ENCODE assay signal across 21 cellular contexts in genomic region chr10:22219308-22219707, GRCh38. TPM values are rescaled to one million over a fixed set of nuclear protein-coding genes. Genes with fewer than 3 reads are reported as not detected.
DNase-seq lines count a peak whose midpoint lies in the region; ATAC-seq, FAIRE-seq and TF ChIP-seq lines count a peak whose summit lies in the region.
"Had no signal": no experiment of that assay in that cellular context is flagged by ENCODE, and none has a peak within 500 bp of the region (broad histone marks: within the 10 kb centered on the region; RNA-seq: fewer than 3 reads in every experiment).

No MANE protein-coding gene starts in this region.

- in situ Hi-C loops in GM12878 (cut with MboI), result no loop called here

- no peaks in the 10 kb centered on the region for H3K36me3 ChIP-seq in GM12878 (ENCODE audit: control insufficient read depth in 2 of 2, insufficient read depth in 2 of 2, low read length in 1 of 2)
- H3K36me3 ChIP-seq: HAP-1, left ventricle myocardium inferior, upper lobe of right lung had no signal

- peaks cover 6% of the 10 kb centered on the region; the same call in 1 of the 2 replicates for H3K4me1 ChIP-seq in GM12878 (ENCODE audit: control insufficient read depth, insufficient read depth, low read length)
- H3K4me1 ChIP-seq: HAP-1, left ventricle myocardium inferior, upper lobe of right lung had no signal

- POLR2A ChIA-PET in GM12878 (lab: Charles Lee), result no interaction called here

- SMC1A ChIA-PET in GM12878 (lab: Charles Lee; ENCODE audit: uncharacterized antibody, unreplicated experiment), result no interaction called here

- intact Hi-C loops in GM12878 (cut with micrococcal nuclease; ENCODE audit: unreplicated experiment), result no loop called here

- no peak overlapping the region for H3K4me3 ChIP-seq in GM12878
- H3K4me3 ChIP-seq: HAP-1, left ventricle myocardium inferior, upper lobe of right lung had no signal

- TF ChIP-seq RAD21 in GM12878 (IDR thresholded peaks at IDR 0.05; ENCODE audit: insufficient read depth, low read depth, low read length), result no peak

- no peak overlapping the region for H3K27ac ChIP-seq in GM12878 (ENCODE audit: control insufficient read depth, insufficient read depth)
- H3K27ac ChIP-seq: left ventricle myocardium inferior, upper lobe of right lung had no signal

- no peak for TF ChIP-seq EP300 in GM12878 (IDR thresholded peaks at IDR 0.05; ENCODE audit: borderline replicate concordance in 1 of 2, control insufficient read depth in 1 of 2, low read depth in 2 of 2, low read length in 2 of 2)

- TF ChIP-seq POLR2A in GM12878 (IDR thresholded peaks at IDR 0.05; ENCODE audit: low read depth, low read length), result no peak

- 38% methylated on average over 1 of the region's 1 CpG for WGBS in GM12878 (ENCODE audit: insufficient coverage, insufficient replicate concordance, low lambda C conversion rate, missing lambda C conversion rate)

- H4K20me1 ChIP-seq in GM12878 (ENCODE audit: control insufficient read depth, insufficient read depth), result no peaks in the 10 kb centered on the region

- H2AFZ ChIP-seq in GM12878 (ENCODE audit: control insufficient read depth, low read depth, low read length), result no peak overlapping the region

- H3K27me3 ChIP-seq in GM12878 (replicated peaks in 1 of 2; ENCODE audit: control insufficient read depth in 2 of 2, insufficient read depth in 2 of 2, low read length in 1 of 2), result no peaks in the 10 kb centered on the region
- H3K27me3 ChIP-seq: upper lobe of right lung had no signal

- FAIRE-seq in GM12878 (lab: Jason Lieb, UNC), result no peak
- FAIRE-seq: colon had no signal

- no peak for TF ChIP-seq CTCF in GM12878 (IDR thresholded peaks at IDR 0.05 in 2 of 3, conservative IDR thresholded peaks at IDR 0.05 in 1 of 3; ENCODE audit: control insufficient read depth in 2 of 3, extremely low read depth in 1 of 3, insufficient read depth in 1 of 3, low read depth in 3 of 3, low read length in 3 of 3)

- RAD21 ChIA-PET in GM12878 (lab: Charles Lee; ENCODE audit: unreplicated experiment), result no interaction called here

- CTCF ChIA-PET in GM12878 (lab: Yijun Ruan, JAX), result no interaction called here

- DNase-seq in Daoy (ENCODE audit: low read depth) (peak; percentile 23), HT1080 (ENCODE audit: low read depth) (peak; percentile 81), GM12878 (ENCODE audit: low read depth, low spot score) (no peak), kidney tubule cell (ENCODE audit: low spot score) (peak; percentile 65), NCI-H1436 (lab: John Stamatoyannopoulos, UW) (no peak), HuH-7.5 (ENCODE audit: low spot score) (no peak)
- DNase-seq: activated CD4-positive, alpha-beta T cell treated with anti-CD3 and anti-CD28 coated beads, Interleukin-2, amount 50 U/mL, for 4 hours; activated naive CD4-positive, alpha-beta T cell treated with anti-CD3 and anti-CD28 coated beads, Interleukin-2, amount 10 ng/mL, durations not matched to agents 7 days and 5 days; activated T-cell treated with anti-CD3 and anti-CD28 coated beads for 4 hours; CD8-positive, alpha-beta T cell; left ventricle myocardium inferior; NCI-H146; NCI-H345; occipital lobe; right cardiac atrium; upper lobe of right lung had no signal

- no TSS peak for BruUV-seq in GM12878 (replicated peaks; lab: Mats Ljungman, UMichigan)

- H3K4me2 ChIP-seq in GM12878 (ENCODE audit: control insufficient read depth, insufficient read depth), result no peak overlapping the region

- H3K9ac ChIP-seq in GM12878 (ENCODE audit: control insufficient read depth, insufficient read depth, low read length), result no peak overlapping the region

- no peaks in the 10 kb centered on the region for H3K79me2 ChIP-seq in GM12878 (ENCODE audit: control insufficient read depth, insufficient read depth, low read length)

- ATAC-seq in GM12878 (no peak), HG03457 (IDR thresholded peaks at IDR 0.05; ENCODE audit: unreplicated experiment) (no peak), GM21737 (IDR thresholded peaks at IDR 0.05; ENCODE audit: unreplicated experiment) (no peak)
- ATAC-seq: CD8-positive, alpha-beta T cell; right cardiac atrium; Right ventricle myocardium inferior; upper lobe of right lung had no signal

- H3K9me3 ChIP-seq in GM12878 (replicated peaks; ENCODE audit: control insufficient read depth, insufficient read depth, low read length), result no peaks in the 10 kb centered on the region
- H3K9me3 ChIP-seq: HAP-1, left ventricle myocardium inferior, upper lobe of right lung had no signal

TF ChIP-seq in GM12878, 131 proteins besides CTCF, POLR2A, EP300 and RAD21:
- no peak for TF ChIP-seq BCLAF1 (IDR thresholded peaks at IDR 0.05)
- TF ChIP-seq STAT3 (IDR thresholded peaks at IDR 0.05; ENCODE audit: low read depth, low read length), result no peak
- no peak for TF ChIP-seq SMC3 (IDR thresholded peaks at IDR 0.05; ENCODE audit: borderline replicate concordance, low read length)
- 0 out of 2 replicates have a peak, but pooled peaks have one; percentile 14 for TF ChIP-seq JUNB (IDR thresholded peaks at IDR 0.05)

RNA-seq across cellular contexts. Expression of gene EBLN1, which starts 1.5 kb away (rescaled TPM):
- not detected in 2 replicates for total RNA-seq in Daoy (2014; rRNA removed; shearing (Covaris generic))
- total RNA-seq in HT1080 (2014; rRNA removed; shearing (Covaris generic)), result 0.29 TPM in 1 of 2 replicates, not detected in the other
- not detected in 2 replicates for polyA plus RNA-seq in HT1080 (2015; cell fraction: cytosol; rRNA removed)
- 0.25 TPM in 1 of 2 replicates, not detected in the other for polyA plus RNA-seq in HT1080 (2015; cell fraction: nucleus; rRNA removed)
- not detected in 2 replicates for total RNA-seq in GM12878 (2013; cell fraction: nucleolus; rRNA removed)
- total RNA-seq in GM12878 (2014; rRNA removed) (not detected in 2 replicates), GM12878 (2014; rRNA removed; fragmentation: Illumina TruSeq; extraction: Trizol) (not detected in 2 replicates), GM12878 (2021) (not detected in 2 replicates)
- not detected for polyA plus RNA-seq in GM12878 (2011; ENCODE audit: low read depth)
- polyA plus RNA-seq in GM12878 (2011; rRNA removed) (not detected in 2 replicates), GM12878 (2014; fragmentation: Illumina TruSeq; extraction: Trizol) (not detected in 2 replicates), GM12878 (2014; fragmentation: Nextera tagmentation; extraction: Ambion mirVana) (not detected), GM12878 (2014; rRNA removed) (not detected in 2 replicates), GM12878 (2016; fragmentation: Nextera tagmentation; extraction: Ambion mirVana) (not detected)
- polyA plus RNA-seq in GM12878 (2011; cell fraction: cytosol; rRNA removed), result not detected in 2 replicates
- polyA plus RNA-seq in GM12878 (2011; cell fraction: nucleus; rRNA removed), result not detected in 2 replicates
- not detected in 2 replicates for polyA plus RNA-seq in GM12878 (2012)
- not detected in 2 replicates for polyA minus RNA-seq in GM12878 (2011; rRNA and poly(A)+ RNA removed)
- polyA minus RNA-seq in GM12878 (2011; cell fraction: cytosol; rRNA and poly(A)+ RNA removed), result not detected in 2 replicates
- polyA minus RNA-seq in GM12878 (2011; cell fraction: nucleus; rRNA and poly(A)+ RNA removed), result not detected in 2 replicates
- total RNA-seq: CD8-positive, alpha-beta T cell; left ventricle myocardium inferior; occipital lobe; right cardiac atrium; Right ventricle myocardium inferior; upper lobe of right lung had no signal
- polyA plus RNA-seq: right cardiac atrium had no signal

Comparison
In these comparisons a context has a peak if more than half of its experiments do, and no peak if none do; other contexts are left out.
1. DNase-seq: peak in Daoy (single experiment), HT1080 (single experiment) and kidney tubule cell (single experiment); none in GM12878 (single experiment), NCI-H1436 (single experiment) and HuH-7.5 (single experiment).